In the genomic region with DNA sequence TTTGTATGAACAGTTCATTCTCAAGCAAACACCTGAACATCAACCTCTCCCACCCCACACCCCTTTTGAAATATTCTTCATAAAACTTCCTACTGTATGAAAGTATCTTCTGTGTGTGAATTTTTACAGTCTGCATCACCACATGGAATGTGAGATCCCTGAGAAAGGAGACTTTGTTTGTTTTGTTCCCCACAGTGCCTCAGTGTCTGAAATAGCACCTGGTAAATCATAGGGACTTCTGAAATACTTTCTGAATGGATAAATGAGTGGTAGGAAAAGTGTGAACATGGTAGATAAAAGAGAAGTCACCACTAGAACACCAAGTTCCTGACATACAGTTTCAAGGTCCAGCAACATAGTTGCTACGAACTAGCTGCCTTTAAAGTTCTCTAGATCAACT, we compare ENCODE assay signal across 20 cellular contexts. TPM values are rescaled to one million over a fixed set of nuclear protein-coding genes. Genes with fewer than 3 reads are reported as not detected.
"Had no signal": no experiment of that assay in that cellular context is flagged by ENCODE, and none has a peak within 500 bp of the region (broad histone marks: within the 10 kb centered on the region; RNA-seq: fewer than 3 reads in every experiment).

No MANE protein-coding gene starts in this region.

- H3K9me3 Mint-ChIP-seq: activated CD4-positive, alpha-beta T cell treated with anti-CD3 and anti-CD28 coated beads, Interleukin-2, amount 10 ng/mL, durations not matched to agents 7 days and 5 days; activated T-cell treated with anti-CD3 and anti-CD28 coated beads, Interleukin-2, amount 50 U/mL, for 24 hours; naive thymus-derived CD8-positive, alpha-beta T cell; stimulated activated memory B cell treated with anti-CD40 and anti-IgM and Interleukin-4, amounts not matched to agents 10 μg/mL and 1 μg/mL and 100 μg/mL, for 72 hours had no signal

- H3K36me3 Mint-ChIP-seq: activated naive CD4-positive, alpha-beta T cell treated with anti-CD3 and anti-CD28 coated beads, Interleukin-2, amount 50 U/mL, for 72 hours; naive thymus-derived CD8-positive, alpha-beta T cell; stimulated activated memory B cell treated with anti-CD40 and anti-IgM and Interleukin-4, amounts not matched to agents 10 μg/mL and 1 μg/mL and 100 μg/mL, for 72 hours had no signal

- H3K4me1 Mint-ChIP-seq: activated CD4-positive, alpha-beta T cell treated with anti-CD3 and anti-CD28 coated beads, Interleukin-2, amount 10 ng/mL, durations not matched to agents 7 days and 5 days; naive thymus-derived CD8-positive, alpha-beta T cell; stimulated activated memory B cell treated with anti-CD40 and anti-IgM and Interleukin-4, amounts not matched to agents 10 μg/mL and 1 μg/mL and 100 μg/mL, for 72 hours had no signal

- FAIRE-seq: colon had no signal

- H3K4me3 Mint-ChIP-seq: activated CD4-positive, alpha-beta T cell treated with anti-CD3 and anti-CD28 coated beads, Interleukin-2, amount 10 ng/mL, durations not matched to agents 7 days and 5 days; activated T-cell treated with anti-CD3 and anti-CD28 coated beads, Interleukin-2, amount 50 U/mL, for 24 hours; naive thymus-derived CD8-positive, alpha-beta T cell; stimulated activated memory B cell treated with anti-CD40 and anti-IgM and Interleukin-4, amounts not matched to agents 10 μg/mL and 1 μg/mL and 100 μg/mL, for 72 hours had no signal

- DNase-seq: activated CD4-positive, alpha-beta T cell treated with anti-CD3 and anti-CD28 coated beads, Interleukin-2, amount 10 ng/mL, durations not matched to agents 7 days and 5 days; activated CD4-positive, CD25-positive, alpha-beta regulatory T cell; activated effector memory CD4-positive, alpha-beta T cell treated with anti-CD3 and anti-CD28 coated beads, Interleukin-2, amount 50 U/mL, for 16 hours; activated T-cell treated with anti-CD3 and anti-CD28 coated beads, Interleukin-2, amount 50 U/mL, for 24 hours; amniotic stem cell; left cardiac atrium; mucosa of descending colon; naive thymus-derived CD8-positive, alpha-beta T cell; nucleus accumbens; right cardiac atrium; spleen; stimulated activated CD4-positive, alpha-beta T cell treated with anti-CD3 and anti-CD28 coated beads, Interleukin-1b, Interleukin-23, amount 100 ng/mL, for 48 hours; tibial artery had no signal

- H3K27me3 Mint-ChIP-seq: activated CD4-positive, alpha-beta T cell treated with anti-CD3 and anti-CD28 coated beads, Interleukin-2, amount 10 ng/mL, durations not matched to agents 7 days and 5 days; activated T-cell treated with anti-CD3 and anti-CD28 coated beads, Interleukin-2, amount 50 U/mL, for 24 hours; stimulated activated memory B cell treated with anti-CD40 and anti-IgM and Interleukin-4, amounts not matched to agents 10 μg/mL and 1 μg/mL and 100 μg/mL, for 72 hours had no signal

- H3K27ac Mint-ChIP-seq: activated CD4-positive, alpha-beta T cell treated with anti-CD3 and anti-CD28 coated beads, Interleukin-2, amount 10 ng/mL, durations not matched to agents 7 days and 5 days; activated naive CD4-positive, alpha-beta T cell treated with anti-CD3 and anti-CD28 coated beads, Interleukin-2, amount 50 U/mL, for 72 hours; activated T-cell treated with anti-CD3 and anti-CD28 coated beads, Interleukin-2, amount 50 U/mL, for 24 hours; naive thymus-derived CD8-positive, alpha-beta T cell; stimulated activated memory B cell treated with anti-CD40 and anti-IgM and Interleukin-4, amounts not matched to agents 10 μg/mL and 1 μg/mL and 100 μg/mL, for 72 hours had no signal

RNA-seq across cellular contexts. Expression of a gene that starts 1.6 kb away (rescaled TPM):
- total RNA-seq: activated CD4-positive, alpha-beta T cell treated with anti-CD3 and anti-CD28 coated beads, Interleukin-2, amount 10 ng/mL, durations not matched to agents 7 days and 5 days; activated naive CD4-positive, alpha-beta T cell treated with anti-CD3 and anti-CD28 coated beads, Interleukin-2, amount 50 U/mL, for 72 hours; gastroesophageal sphincter; left cardiac atrium; lung; mucosa of descending colon; naive thymus-derived CD8-positive, alpha-beta T cell; posterior vena cava; right cardiac atrium; spleen; T-helper 2 cell treated with Interferon-gamma antibody and Interleukin-4, amounts not matched to agents 100 ng/mL and 5 ng/mL, for 36 hours had no signal
